8 cellular contexts compared by ENCODE assay signal in genomic region chr2:195658541-195658890, GRCh38. TPM values are rescaled to one million over a fixed set of nuclear protein-coding genes. Genes with fewer than 3 reads are reported as not detected.
DNase-seq lines count a peak whose midpoint lies in the region; ATAC-seq lines count a peak whose summit lies in the region.

No MANE protein-coding gene starts in this region.

- no peaks in the 10 kb centered on the region for H3K27me3 ChIP-seq in iPS-15b (ENCODE audit: control insufficient read depth, insufficient read depth, low read length)

- peaks cover 10% of the 10 kb centered on the region for H3K4me1 ChIP-seq in iPS-15b (ENCODE audit: control insufficient read depth, insufficient read depth, low read length)

- peak overlapping the region; percentile 91 for H3K9ac ChIP-seq in iPS-15b (ENCODE audit: low read depth, low read length)

- H3K4me3 ChIP-seq in iPS-15b (ENCODE audit: low read depth, low read length): peak overlapping the region; percentile 76

- H3K27me3 Mint-ChIP-seq in activated naive CD8-positive, alpha-beta T cell treated with anti-CD3 and anti-CD28 coated beads for 36 hours: peaks cover 10% of the 10 kb centered on the region
- H3K27me3 Mint-ChIP-seq in stimulated activated naive CD8-positive, alpha-beta T cell treated with anti-CD3 and anti-CD28 coated beads, Interleukin-15, amount 100 ng/mL, for 72 hours: no peaks in the 10 kb centered on the region

- peak overlapping the region; percentile 98 for H3K4me3 Mint-ChIP-seq in activated naive CD8-positive, alpha-beta T cell treated with anti-CD3 and anti-CD28 coated beads for 36 hours
- H3K4me3 Mint-ChIP-seq in stimulated activated naive CD8-positive, alpha-beta T cell treated with anti-CD3 and anti-CD28 coated beads, Interleukin-15, amount 100 ng/mL, for 72 hours: peak overlapping the region; percentile 90 to 97

- H3K36me3 Mint-ChIP-seq in activated naive CD8-positive, alpha-beta T cell treated with anti-CD3 and anti-CD28 coated beads for 36 hours: peaks cover 32% of the 10 kb centered on the region

- H3K36me3 ChIP-seq in iPS-15b (ENCODE audit: control insufficient read depth, insufficient read depth, low read length): no peaks in the 10 kb centered on the region

- intact Hi-C loops in posterior cingulate gyrus (cut with DNase I): no loop called here

- H3K4me1 Mint-ChIP-seq in activated naive CD8-positive, alpha-beta T cell treated with anti-CD3 and anti-CD28 coated beads for 36 hours: peaks cover 33% of the 10 kb centered on the region
- peaks cover 43% of the 10 kb centered on the region for H3K4me1 Mint-ChIP-seq in stimulated activated naive CD8-positive, alpha-beta T cell treated with anti-CD3 and anti-CD28 coated beads, Interleukin-15, amount 100 ng/mL, for 72 hours

- H3K27ac Mint-ChIP-seq in activated naive CD8-positive, alpha-beta T cell treated with anti-CD3 and anti-CD28 coated beads for 36 hours: peak overlapping the region; percentile 100
- H3K27ac Mint-ChIP-seq in stimulated activated naive CD8-positive, alpha-beta T cell treated with anti-CD3 and anti-CD28 coated beads, Interleukin-15, amount 100 ng/mL, for 72 hours: peak overlapping the region; percentile 99 to 100

- peak; percentile 24 to 40 for DNase-seq in activated CD4-positive, alpha-beta T cell treated with anti-CD3 and anti-CD28 coated beads for 4 hours
- DNase-seq in activated CD4-positive, alpha-beta T cell treated with anti-CD3 and anti-CD28 coated beads, Interleukin-2, amount 50 U/mL, for 48 hours: no peak
- DNase-seq in NCI-H2171 treated with DMSO at 0.1 percent for 48 hours (lab: John Stamatoyannopoulos, UW) (peak; percentile 68), posterior cingulate gyrus (no peak)
- no peak for DNase-seq in activated naive CD8-positive, alpha-beta T cell treated with anti-CD3 and anti-CD28 coated beads for 36 hours
- DNase-seq in stimulated activated naive CD8-positive, alpha-beta T cell treated with anti-CD3 and anti-CD28 coated beads, Interleukin-15, amount 100 ng/mL, for 72 hours: no peak

- H3K9me3 ChIP-seq in iPS-15b (ENCODE audit: control insufficient read depth, insufficient read depth, low read length): no peaks in the 10 kb centered on the region

- ATAC-seq in stimulated activated naive CD8-positive, alpha-beta T cell treated with anti-CD3 and anti-CD28 coated beads, Interleukin-15, amount 100 ng/mL, for 72 hours: no peak
- ATAC-seq in GM21367 (IDR thresholded peaks at IDR 0.05; ENCODE audit: unreplicated experiment): no peak

- no peaks in the 10 kb centered on the region for H3K9me3 Mint-ChIP-seq in activated naive CD8-positive, alpha-beta T cell treated with anti-CD3 and anti-CD28 coated beads for 36 hours
- no peaks in the 10 kb centered on the region for H3K9me3 Mint-ChIP-seq in stimulated activated naive CD8-positive, alpha-beta T cell treated with anti-CD3 and anti-CD28 coated beads, Interleukin-15, amount 100 ng/mL, for 72 hours

RNA-seq across cellular contexts. Expression of gene SLC39A10, which starts 1.5 kb away (rescaled TPM):
- total RNA-seq in activated naive CD8-positive, alpha-beta T cell treated with anti-CD3 and anti-CD28 coated beads for 36 hours: 10 to 100 TPM; 21.2 to 23.4 TPM

Comparison
In these comparisons a context has a peak if more than half of its experiments do, and no peak if none do; other contexts are left out.
1. DNase-seq: peak in activated CD4-positive, alpha-beta T cell treated with anti-CD3 and anti-CD28 coated beads for 4 hours (2 of 2) and NCI-H2171 treated with DMSO at 0.1 percent for 48 hours (single experiment); none in activated CD4-positive, alpha-beta T cell treated with anti-CD3 and anti-CD28 coated beads, Interleukin-2, amount 50 U/mL, for 48 hours (0 of 2), activated naive CD8-positive, alpha-beta T cell treated with anti-CD3 and anti-CD28 coated beads for 36 hours (single experiment), stimulated activated naive CD8-positive, alpha-beta T cell treated with anti-CD3 and anti-CD28 coated beads, Interleukin-15, amount 100 ng/mL, for 72 hours (0 of 2) and posterior cingulate gyrus (0 of 10).